In the genomic region with DNA sequence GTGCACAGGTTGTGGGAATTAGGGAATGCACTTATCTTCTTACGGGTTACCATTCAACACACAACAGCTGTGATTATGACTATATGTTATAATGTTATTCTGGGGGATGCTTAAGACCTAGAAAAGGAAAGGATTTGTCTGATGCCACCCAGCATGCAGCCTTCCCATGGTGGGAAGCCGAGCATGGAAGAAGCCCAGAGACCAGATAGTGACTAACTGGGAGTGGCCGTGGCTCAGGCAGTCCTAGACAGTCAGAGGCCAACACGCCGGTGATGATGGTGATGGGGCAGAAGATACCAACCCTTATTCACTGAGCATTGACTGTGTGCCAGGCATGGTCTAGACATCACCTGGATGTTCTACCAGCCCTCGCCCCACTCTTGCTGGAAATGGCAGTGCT, we compare ENCODE assay signal across 15 cellular contexts.
"Had no signal": no experiment of that assay in that cellular context is flagged by ENCODE, and none has a peak within 500 bp of the region (broad histone marks: within the 10 kb centered on the region; RNA-seq: fewer than 3 reads in every experiment).

No MANE protein-coding gene starts in this region.

- H3K27ac Mint-ChIP-seq: activated CD8-positive, alpha-beta T cell treated with anti-CD3 and anti-CD28 coated beads for 36 hours; activated naive CD4-positive, alpha-beta T cell treated with anti-CD3 and anti-CD28 coated beads, Interleukin-2, amount 50 U/mL, for 72 hours; stimulated activated naive CD8-positive, alpha-beta T cell treated with anti-CD3 and anti-CD28 coated beads, Interleukin-15, Interleukin-2, amounts not matched to agents 100 ng/mL and 50 ng/mL, for 24 hours had no signal

- H3K9me3 ChIP-seq: left ventricle myocardium inferior, prostate gland, testis had no signal

- H3K27me3 Mint-ChIP-seq: stimulated activated naive CD8-positive, alpha-beta T cell treated with anti-CD3 and anti-CD28 coated beads, Interleukin-15, Interleukin-2, amounts not matched to agents 100 ng/mL and 50 ng/mL, for 24 hours had no signal

- H3K27me3 ChIP-seq: testis had no signal

- H3K4me3 Mint-ChIP-seq: activated CD8-positive, alpha-beta T cell treated with anti-CD3 and anti-CD28 coated beads for 36 hours; activated T-cell treated with anti-CD3 and anti-CD28 coated beads, Interleukin-2, amount 50 U/mL, for 4 hours; nephron progenitor cell; stimulated activated naive CD8-positive, alpha-beta T cell treated with anti-CD3 and anti-CD28 coated beads, Interleukin-15, Interleukin-2, amounts not matched to agents 100 ng/mL and 50 ng/mL, for 24 hours had no signal

- H3K27ac ChIP-seq: left ventricle myocardium inferior, prostate gland, testis had no signal

- DNase-seq: activated CD4-positive, alpha-beta T cell treated with anti-CD3 and anti-CD28 coated beads for 4 hours; activated CD8-positive, alpha-beta T cell treated with anti-CD3 and anti-CD28 coated beads for 36 hours; activated effector memory CD4-positive, alpha-beta T cell treated with anti-CD3 and anti-CD28 coated beads, Interleukin-2, amount 50 U/mL, for 16 hours; activated T-cell treated with anti-CD3 and anti-CD28 coated beads, Interleukin-2, amount 50 U/mL, for 4 hours; amniotic stem cell; hippocampal formation; kidney; left ventricle myocardium inferior; nephron progenitor cell; right cardiac atrium; small intestine; testis had no signal

- H3K4me3 ChIP-seq: left ventricle myocardium inferior, prostate gland, testis had no signal

- H3K9me3 Mint-ChIP-seq: activated CD8-positive, alpha-beta T cell treated with anti-CD3 and anti-CD28 coated beads for 36 hours; activated naive CD4-positive, alpha-beta T cell treated with anti-CD3 and anti-CD28 coated beads, Interleukin-2, amount 50 U/mL, for 72 hours; activated T-cell treated with anti-CD3 and anti-CD28 coated beads, Interleukin-2, amount 50 U/mL, for 4 hours; nephron progenitor cell; stimulated activated naive CD8-positive, alpha-beta T cell treated with anti-CD3 and anti-CD28 coated beads, Interleukin-15, Interleukin-2, amounts not matched to agents 100 ng/mL and 50 ng/mL, for 24 hours had no signal

- H3K36me3 Mint-ChIP-seq: activated naive CD4-positive, alpha-beta T cell treated with anti-CD3 and anti-CD28 coated beads, Interleukin-2, amount 50 U/mL, for 72 hours had no signal

- H3K4me1 ChIP-seq: prostate gland had no signal

- H3K36me3 ChIP-seq: left ventricle myocardium inferior, prostate gland had no signal
